In the genomic region with DNA sequence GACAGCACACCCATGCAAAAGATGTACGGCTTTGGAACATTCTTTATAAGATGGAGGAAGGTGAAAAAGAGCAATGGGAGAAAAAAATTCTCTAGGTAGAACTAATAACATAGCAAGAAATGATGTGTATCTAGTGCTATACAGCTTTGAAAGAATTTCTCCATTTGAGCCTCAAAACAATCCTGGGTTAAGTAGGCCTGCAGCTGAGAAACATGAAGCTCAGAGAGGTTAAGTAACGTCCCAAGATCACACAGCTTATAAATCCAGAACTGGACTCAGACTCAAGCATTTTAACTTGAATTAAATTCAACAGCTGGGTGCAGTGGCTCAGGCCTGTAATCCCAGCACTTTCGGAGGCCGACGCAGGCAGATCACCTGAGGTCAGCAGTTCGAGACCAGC, we compare ENCODE assay signal across 2 cellular contexts.
TF ChIP-seq lines count a peak whose summit lies in the region.

No MANE protein-coding gene starts in this region.

TF ChIP-seq in K562, 482 proteins besides CTCF, POLR2A, EP300 and RAD21:
- TF ChIP-seq, protein P1, sequence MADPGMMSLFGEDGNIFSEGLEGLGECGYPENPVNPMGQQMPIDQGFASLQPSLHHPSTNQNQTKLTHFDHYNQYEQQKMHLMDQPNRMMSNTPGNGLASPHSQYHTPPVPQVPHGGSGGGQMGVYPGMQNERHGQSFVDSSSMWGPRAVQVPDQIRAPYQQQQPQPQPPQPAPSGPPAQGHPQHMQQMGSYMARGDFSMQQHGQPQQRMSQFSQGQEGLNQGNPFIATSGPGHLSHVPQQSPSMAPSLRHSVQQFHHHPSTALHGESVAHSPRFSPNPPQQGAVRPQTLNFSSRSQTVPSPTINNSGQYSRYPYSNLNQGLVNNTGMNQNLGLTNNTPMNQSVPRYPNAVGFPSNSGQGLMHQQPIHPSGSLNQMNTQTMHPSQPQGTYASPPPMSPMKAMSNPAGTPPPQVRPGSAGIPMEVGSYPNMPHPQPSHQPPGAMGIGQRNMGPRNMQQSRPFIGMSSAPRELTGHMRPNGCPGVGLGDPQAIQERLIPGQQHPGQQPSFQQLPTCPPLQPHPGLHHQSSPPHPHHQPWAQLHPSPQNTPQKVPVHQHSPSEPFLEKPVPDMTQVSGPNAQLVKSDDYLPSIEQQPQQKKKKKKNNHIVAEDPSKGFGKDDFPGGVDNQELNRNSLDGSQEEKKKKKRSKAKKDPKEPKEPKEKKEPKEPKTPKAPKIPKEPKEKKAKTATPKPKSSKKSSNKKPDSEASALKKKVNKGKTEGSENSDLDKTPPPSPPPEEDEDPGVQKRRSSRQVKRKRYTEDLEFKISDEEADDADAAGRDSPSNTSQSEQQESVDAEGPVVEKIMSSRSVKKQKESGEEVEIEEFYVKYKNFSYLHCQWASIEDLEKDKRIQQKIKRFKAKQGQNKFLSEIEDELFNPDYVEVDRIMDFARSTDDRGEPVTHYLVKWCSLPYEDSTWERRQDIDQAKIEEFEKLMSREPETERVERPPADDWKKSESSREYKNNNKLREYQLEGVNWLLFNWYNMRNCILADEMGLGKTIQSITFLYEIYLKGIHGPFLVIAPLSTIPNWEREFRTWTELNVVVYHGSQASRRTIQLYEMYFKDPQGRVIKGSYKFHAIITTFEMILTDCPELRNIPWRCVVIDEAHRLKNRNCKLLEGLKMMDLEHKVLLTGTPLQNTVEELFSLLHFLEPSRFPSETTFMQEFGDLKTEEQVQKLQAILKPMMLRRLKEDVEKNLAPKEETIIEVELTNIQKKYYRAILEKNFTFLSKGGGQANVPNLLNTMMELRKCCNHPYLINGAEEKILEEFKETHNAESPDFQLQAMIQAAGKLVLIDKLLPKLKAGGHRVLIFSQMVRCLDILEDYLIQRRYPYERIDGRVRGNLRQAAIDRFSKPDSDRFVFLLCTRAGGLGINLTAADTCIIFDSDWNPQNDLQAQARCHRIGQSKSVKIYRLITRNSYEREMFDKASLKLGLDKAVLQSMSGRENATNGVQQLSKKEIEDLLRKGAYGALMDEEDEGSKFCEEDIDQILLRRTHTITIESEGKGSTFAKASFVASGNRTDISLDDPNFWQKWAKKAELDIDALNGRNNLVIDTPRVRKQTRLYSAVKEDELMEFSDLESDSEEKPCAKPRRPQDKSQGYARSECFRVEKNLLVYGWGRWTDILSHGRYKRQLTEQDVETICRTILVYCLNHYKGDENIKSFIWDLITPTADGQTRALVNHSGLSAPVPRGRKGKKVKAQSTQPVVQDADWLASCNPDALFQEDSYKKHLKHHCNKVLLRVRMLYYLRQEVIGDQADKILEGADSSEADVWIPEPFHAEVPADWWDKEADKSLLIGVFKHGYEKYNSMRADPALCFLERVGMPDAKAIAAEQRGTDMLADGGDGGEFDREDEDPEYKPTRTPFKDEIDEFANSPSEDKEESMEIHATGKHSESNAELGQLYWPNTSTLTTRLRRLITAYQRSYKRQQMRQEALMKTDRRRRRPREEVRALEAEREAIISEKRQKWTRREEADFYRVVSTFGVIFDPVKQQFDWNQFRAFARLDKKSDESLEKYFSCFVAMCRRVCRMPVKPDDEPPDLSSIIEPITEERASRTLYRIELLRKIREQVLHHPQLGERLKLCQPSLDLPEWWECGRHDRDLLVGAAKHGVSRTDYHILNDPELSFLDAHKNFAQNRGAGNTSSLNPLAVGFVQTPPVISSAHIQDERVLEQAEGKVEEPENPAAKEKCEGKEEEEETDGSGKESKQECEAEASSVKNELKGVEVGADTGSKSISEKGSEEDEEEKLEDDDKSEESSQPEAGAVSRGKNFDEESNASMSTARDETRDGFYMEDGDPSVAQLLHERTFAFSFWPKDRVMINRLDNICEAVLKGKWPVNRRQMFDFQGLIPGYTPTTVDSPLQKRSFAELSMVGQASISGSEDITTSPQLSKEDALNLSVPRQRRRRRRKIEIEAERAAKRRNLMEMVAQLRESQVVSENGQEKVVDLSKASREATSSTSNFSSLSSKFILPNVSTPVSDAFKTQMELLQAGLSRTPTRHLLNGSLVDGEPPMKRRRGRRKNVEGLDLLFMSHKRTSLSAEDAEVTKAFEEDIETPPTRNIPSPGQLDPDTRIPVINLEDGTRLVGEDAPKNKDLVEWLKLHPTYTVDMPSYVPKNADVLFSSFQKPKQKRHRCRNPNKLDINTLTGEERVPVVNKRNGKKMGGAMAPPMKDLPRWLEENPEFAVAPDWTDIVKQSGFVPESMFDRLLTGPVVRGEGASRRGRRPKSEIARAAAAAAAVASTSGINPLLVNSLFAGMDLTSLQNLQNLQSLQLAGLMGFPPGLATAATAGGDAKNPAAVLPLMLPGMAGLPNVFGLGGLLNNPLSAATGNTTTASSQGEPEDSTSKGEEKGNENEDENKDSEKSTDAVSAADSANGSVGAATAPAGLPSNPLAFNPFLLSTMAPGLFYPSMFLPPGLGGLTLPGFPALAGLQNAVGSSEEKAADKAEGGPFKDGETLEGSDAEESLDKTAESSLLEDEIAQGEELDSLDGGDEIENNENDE (IDR thresholded peaks at IDR 0.05; ENCODE audit: low read depth, low read length): no peak
- no peak for TF ChIP-seq ZBTB1 (CRISPR knock-in tag; IDR thresholded peaks at IDR 0.05; ENCODE audit: borderline replicate concordance, low read depth)
- TF ChIP-seq TCFL5 (CRISPR knock-in tag; conservative IDR thresholded peaks at IDR 0.05): no peak
- no peak for TF ChIP-seq CBX3 (IDR thresholded peaks at IDR 0.05; ENCODE audit: borderline replicate concordance in 1 of 2, low read length in 2 of 2)
- no peak for TF ChIP-seq CXXC5 (CRISPR knock-in tag; IDR thresholded peaks at IDR 0.05)
- no peak for TF ChIP-seq TCF3 (CRISPR knock-in tag; IDR thresholded peaks at IDR 0.05)
- no peak for TF ChIP-seq NCOA1 (IDR thresholded peaks at IDR 0.05; ENCODE audit: low read depth)
- TF ChIP-seq RBM25 (IDR thresholded peaks at IDR 0.05; ENCODE audit: low read depth, low read length, severe bottlenecking): peak; percentile 61
- no peak for TF ChIP-seq LEF1 (IDR thresholded peaks at IDR 0.05)
- peak; percentile 39 for TF ChIP-seq ZFP36 (IDR thresholded peaks at IDR 0.05; ENCODE audit: low read depth, low read length, partially characterized antibody)
- no peak for TF ChIP-seq HEY1 (CRISPR knock-in tag; IDR thresholded peaks at IDR 0.05; ENCODE audit: borderline replicate concordance)
- no peak for TF ChIP-seq LCOR (CRISPR knock-in tag; IDR thresholded peaks at IDR 0.05)

TF ChIP-seq in endothelial cell of umbilical vein, 7 proteins besides CTCF, POLR2A, EP300 and RAD21:
- TF ChIP-seq, protein P2, sequence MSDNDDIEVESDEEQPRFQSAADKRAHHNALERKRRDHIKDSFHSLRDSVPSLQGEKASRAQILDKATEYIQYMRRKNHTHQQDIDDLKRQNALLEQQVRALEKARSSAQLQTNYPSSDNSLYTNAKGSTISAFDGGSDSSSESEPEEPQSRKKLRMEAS (IDR thresholded peaks at IDR 0.05; ENCODE audit: insufficient read depth, insufficient read length): no peak
- TF ChIP-seq MYC (IDR thresholded peaks at IDR 0.05; ENCODE audit: low read depth, low read length): no peak
